Comparison of ENCODE assay signal across 1 cellular context in the genomic region with DNA sequence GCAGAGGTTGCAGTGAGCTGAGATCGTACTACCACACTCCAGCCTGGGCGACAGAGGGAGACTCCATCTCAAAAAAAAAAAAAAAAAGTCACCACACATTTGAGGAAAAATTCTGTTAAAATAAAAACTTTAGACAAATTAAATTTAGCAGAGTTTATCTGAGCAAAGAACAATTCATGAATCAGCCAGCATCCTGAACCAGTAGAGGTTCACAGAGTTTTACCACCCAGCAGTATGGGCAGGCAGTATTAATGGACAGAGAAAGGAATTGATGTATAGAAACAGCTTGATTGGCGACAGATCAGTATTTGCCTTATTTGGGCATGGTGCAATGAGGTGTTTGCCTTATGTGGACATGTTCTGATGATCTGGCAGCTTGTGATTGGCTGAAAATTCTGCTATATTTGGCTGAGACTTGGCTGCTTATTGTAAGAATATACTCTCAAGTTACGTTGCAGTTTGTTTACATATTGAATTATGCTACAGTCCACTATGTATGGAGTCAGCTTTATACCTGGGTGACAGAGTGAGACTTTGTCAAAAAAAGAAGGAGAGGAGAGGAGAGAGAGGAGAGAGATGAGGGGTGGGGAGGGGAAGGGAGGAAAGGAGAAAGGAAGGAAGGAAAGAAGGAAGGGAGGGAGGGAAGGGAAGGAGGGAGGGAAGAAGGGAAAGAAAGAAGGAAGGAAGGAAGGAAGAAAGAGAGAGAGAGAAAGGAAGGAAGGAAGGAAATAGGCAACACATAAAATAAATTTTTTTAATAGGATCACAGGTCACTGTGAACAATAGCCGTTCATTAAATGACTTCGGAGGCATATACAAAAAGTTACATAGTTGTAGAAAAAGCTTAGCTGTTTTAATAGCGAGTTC.
TF ChIP-seq lines count a peak whose summit lies in the region.

No MANE protein-coding gene starts in this region.

TF ChIP-seq in endothelial cell of umbilical vein, 7 proteins besides CTCF, POLR2A, EP300 and RAD21 (continued from another document):
- TF ChIP-seq MYC (IDR thresholded peaks at IDR 0.05; ENCODE audit: low read depth, low read length): no peak
- no peak for TF ChIP-seq GATA2 (IDR thresholded peaks at IDR 0.05; ENCODE audit: insufficient read depth, insufficient read length, low read depth, low read length)
